ENCODE assay signal across 14 cellular contexts in the genomic region with DNA sequence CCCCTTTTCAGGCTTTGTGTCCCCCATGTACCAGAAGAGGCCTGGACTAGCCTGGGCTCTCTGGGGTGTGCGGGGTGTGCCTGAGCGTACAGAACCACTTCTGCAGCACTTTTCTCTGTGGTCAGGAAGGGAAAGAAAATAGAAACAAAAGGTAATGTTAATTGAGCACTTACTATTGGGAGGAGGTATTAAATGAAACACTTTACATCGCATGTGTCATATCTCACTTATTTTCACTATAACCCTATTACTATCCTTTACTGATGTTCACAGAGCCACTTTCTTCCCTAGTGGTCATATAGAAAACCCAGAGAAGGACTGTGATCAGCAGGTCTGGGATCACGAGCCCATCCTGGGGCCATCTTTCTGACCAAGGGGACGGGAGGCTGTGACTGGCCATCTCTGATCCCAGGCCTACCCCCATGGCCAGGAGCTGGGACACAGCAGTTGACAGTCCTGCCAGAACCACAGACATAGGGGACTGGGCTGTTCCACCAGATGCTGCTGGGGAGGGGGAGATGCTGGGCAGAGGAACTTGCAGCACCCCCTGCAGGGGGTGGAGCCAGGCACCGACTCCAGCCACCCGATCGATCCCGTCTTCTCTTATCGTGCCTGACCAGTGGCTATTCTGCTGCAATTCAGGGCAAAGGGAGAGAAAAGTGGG.
DNase-seq lines count a peak whose midpoint lies in the region; ATAC-seq and TF ChIP-seq lines count a peak whose summit lies in the region.
"Had no signal": no experiment of that assay in that cellular context is flagged by ENCODE, and none has a peak within 500 bp of the region (broad histone marks: within the 10 kb centered on the region; RNA-seq: fewer than 3 reads in every experiment).

No MANE protein-coding gene starts in this region.

- H3K36me3 ChIP-seq in BLaER1 (no peaks in the 10 kb centered on the region), WERI-Rb-1 (no peaks in the 10 kb centered on the region), neuronal stem cell (replicated peaks in 1 of 2; ENCODE audit: control insufficient read depth in 2 of 2, insufficient read depth in 2 of 2, low read length in 2 of 2) (no peaks in the 10 kb centered on the region), gastroesophageal sphincter (no peaks in the 10 kb centered on the region)

- H3K4me2 ChIP-seq in BLaER1 (peak overlapping the region; percentile 36; the same call in 1 of the 2 replicates), neuronal stem cell (ENCODE audit: insufficient read depth, low read length, poor library complexity, severe bottlenecking) (no peak overlapping the region)

- no peak overlapping the region for H2BK15ac ChIP-seq in neuronal stem cell (ENCODE audit: low read length)

- no peak for TF ChIP-seq EP300 in gastroesophageal sphincter (IDR thresholded peaks at IDR 0.05)

- no peaks in the 10 kb centered on the region for H3K36me3 Mint-ChIP-seq in activated CD4-positive, alpha-beta T cell treated with anti-CD3 and anti-CD28 coated beads for 36 hours (ENCODE audit: low read depth)

- WGBS in neuronal stem cell (ENCODE audit: extremely low coverage in 2 of 2, insufficient read length in 2 of 2, insufficient replicate concordance in 1 of 2), 2 donors = no CpG with 5 or more reads among the region's 10 CpGs
- 88 to 98% methylated on average over 4 to 7 of the region's 10 CpGs for WGBS in gastroesophageal sphincter (ENCODE audit: low coverage in 1 of 2), 2 donors

- H3K27me3 Mint-ChIP-seq in activated CD4-positive, alpha-beta T cell treated with anti-CD3 and anti-CD28 coated beads for 36 hours = no peaks in the 10 kb centered on the region

- H3K9me3 ChIP-seq in BLaER1 (no peaks in the 10 kb centered on the region), WERI-Rb-1 (ENCODE audit: severe bottlenecking) (no peaks in the 10 kb centered on the region), neuronal stem cell (replicated peaks in 1 of 2; ENCODE audit: control insufficient read depth in 2 of 2, insufficient read depth in 1 of 2, low read depth in 1 of 2, low read length in 2 of 2) (no peaks in the 10 kb centered on the region), gastroesophageal sphincter (no peaks in the 10 kb centered on the region)

- peak overlapping the region; percentile 61 for H2AFZ ChIP-seq in neuronal stem cell (ENCODE audit: low read length)

- H3K27me3 ChIP-seq in BLaER1 (no peaks in the 10 kb centered on the region), WERI-Rb-1 (ENCODE audit: insufficient read depth, low read depth, severe bottlenecking) (no peaks in the 10 kb centered on the region), neuronal stem cell (ENCODE audit: control insufficient read depth in 3 of 3, insufficient read depth in 3 of 3, low read depth in 1 of 3, low read length in 3 of 3) (peaks cover 0 to 17% (median 0%) of the 10 kb centered on the region in 3 experiments), gastroesophageal sphincter (no peaks in the 10 kb centered on the region)

- no peak overlapping the region for H3K27ac Mint-ChIP-seq in activated CD4-positive, alpha-beta T cell treated with anti-CD3 and anti-CD28 coated beads for 36 hours
- H3K27ac Mint-ChIP-seq: HFFc6 had no signal

- no peak overlapping the region for H4K91ac ChIP-seq in neuronal stem cell (ENCODE audit: low read depth, low read length, poor library complexity)

- no peak overlapping the region for H3K14ac ChIP-seq in neuronal stem cell (ENCODE audit: low read length)

- no peaks in the 10 kb centered on the region for H3K9me3 Mint-ChIP-seq in activated CD4-positive, alpha-beta T cell treated with anti-CD3 and anti-CD28 coated beads for 36 hours (ENCODE audit: low read depth)
- H3K9me3 Mint-ChIP-seq: HFFc6 had no signal

- H3K4me3 ChIP-seq in BLaER1 = no peak overlapping the region
- H3K4me3 ChIP-seq in WERI-Rb-1 (ENCODE audit: low read depth, low read length) = no peak overlapping the region
- H3K4me3 ChIP-seq in neuronal stem cell (ENCODE audit: low read length in 2 of 2) = no peak overlapping the region
- H3K4me3 ChIP-seq in gastroesophageal sphincter = no peak overlapping the region

- CTCF ChIA-PET in activated CD4-positive, alpha-beta T cell treated with anti-CD3 and anti-CD28 coated beads for 36 hours (lab: Charles Lee) = no interaction called here

- no peak overlapping the region for H2AK5ac ChIP-seq in neuronal stem cell (ENCODE audit: low read depth, low read length)

- no peaks in the 10 kb centered on the region for H4K20me1 ChIP-seq in BLaER1

- H2BK5ac ChIP-seq in neuronal stem cell (ENCODE audit: low read length) = no peak overlapping the region

- H3K18ac ChIP-seq in neuronal stem cell (ENCODE audit: low read length) = no peak overlapping the region

- no peak for ATAC-seq in activated CD4-positive, alpha-beta T cell treated with anti-CD3 and anti-CD28 coated beads for 36 hours
- no peak for ATAC-seq in gastroesophageal sphincter

- H3K27ac ChIP-seq in BLaER1 (no peak overlapping the region), WERI-Rb-1 (no peak overlapping the region), neuronal stem cell (replicated peaks; ENCODE audit: low read length) (no peak overlapping the region), gastroesophageal sphincter (no peak overlapping the region)

- no peak for TF ChIP-seq POLR2A in gastroesophageal sphincter (IDR thresholded peaks at IDR 0.05)

- no peaks in the 10 kb centered on the region for H3K79me1 ChIP-seq in neuronal stem cell (ENCODE audit: low read depth, low read length)

- POLR2A ChIA-PET in activated CD4-positive, alpha-beta T cell treated with anti-CD3 and anti-CD28 coated beads for 36 hours (lab: Charles Lee) = no interaction called here

- H3K4me1 ChIP-seq in BLaER1 (peaks cover 47% of the 10 kb centered on the region), neuronal stem cell (ENCODE audit: control insufficient read depth in 2 of 2, insufficient read depth in 1 of 2, low read depth in 1 of 2, low read length in 2 of 2) (peaks cover 13 to 24% of the 10 kb centered on the region in 2 donors), gastroesophageal sphincter (no peaks in the 10 kb centered on the region)

- peak; percentile 1; the same call in 1 of the 2 replicates for TF ChIP-seq CTCF in WERI-Rb-1 (IDR thresholded peaks at IDR 0.05; ENCODE audit: low read depth, low read length)
- TF ChIP-seq CTCF in gastroesophageal sphincter (IDR thresholded peaks at IDR 0.05) = no peak

- H3K4me3 Mint-ChIP-seq in activated CD4-positive, alpha-beta T cell treated with anti-CD3 and anti-CD28 coated beads for 36 hours = no peak overlapping the region
- H3K4me3 Mint-ChIP-seq: HFFc6 had no signal

- H3K23ac ChIP-seq in neuronal stem cell (ENCODE audit: low read depth, low read length, poor library complexity) = no peak overlapping the region

- H4K8ac ChIP-seq in neuronal stem cell (ENCODE audit: low read depth, low read length) = no peak overlapping the region

- DNase-seq in WERI-Rb-1 (no peak), iPS-NIHi7 (ENCODE audit: extremely low spot score) (peak; percentile 43), neuronal stem cell (ENCODE audit: low spot score) (no peak), mesenteric fat pad (ENCODE audit: low spot score) (no peak), NCI-H524 (lab: John Stamatoyannopoulos, UW) (no peak)
- DNase-seq in activated CD4-positive, alpha-beta T cell treated with anti-CD3 and anti-CD28 coated beads for 36 hours = no peak
- DNase-seq: HFFc6, KG1, NCI-H1436, NCI-H2029 treated with DMSO at 0.1 percent for 48 hours, NCI-H2171 treated with DMSO at 0.1 percent for 48 hours, NCI-H774 had no signal

- H3K9ac ChIP-seq in BLaER1 (no peak overlapping the region), neuronal stem cell (ENCODE audit: low read depth, low read length, poor library complexity) (no peak overlapping the region)

- no peak overlapping the region for H3K4ac ChIP-seq in neuronal stem cell (ENCODE audit: low read length)

- no peak overlapping the region for H2BK120ac ChIP-seq in neuronal stem cell (ENCODE audit: low read depth, low read length)

- no peak overlapping the region for H2BK12ac ChIP-seq in neuronal stem cell (ENCODE audit: low read length)

- intact Hi-C loops in activated CD4-positive, alpha-beta T cell treated with anti-CD3 and anti-CD28 coated beads for 36 hours (cut with DNase I, micrococcal nuclease) = no loop called here

- no peaks in the 10 kb centered on the region for H3K4me1 Mint-ChIP-seq in activated CD4-positive, alpha-beta T cell treated with anti-CD3 and anti-CD28 coated beads for 36 hours
